12 cellular contexts compared by ENCODE assay signal in the genomic region with DNA sequence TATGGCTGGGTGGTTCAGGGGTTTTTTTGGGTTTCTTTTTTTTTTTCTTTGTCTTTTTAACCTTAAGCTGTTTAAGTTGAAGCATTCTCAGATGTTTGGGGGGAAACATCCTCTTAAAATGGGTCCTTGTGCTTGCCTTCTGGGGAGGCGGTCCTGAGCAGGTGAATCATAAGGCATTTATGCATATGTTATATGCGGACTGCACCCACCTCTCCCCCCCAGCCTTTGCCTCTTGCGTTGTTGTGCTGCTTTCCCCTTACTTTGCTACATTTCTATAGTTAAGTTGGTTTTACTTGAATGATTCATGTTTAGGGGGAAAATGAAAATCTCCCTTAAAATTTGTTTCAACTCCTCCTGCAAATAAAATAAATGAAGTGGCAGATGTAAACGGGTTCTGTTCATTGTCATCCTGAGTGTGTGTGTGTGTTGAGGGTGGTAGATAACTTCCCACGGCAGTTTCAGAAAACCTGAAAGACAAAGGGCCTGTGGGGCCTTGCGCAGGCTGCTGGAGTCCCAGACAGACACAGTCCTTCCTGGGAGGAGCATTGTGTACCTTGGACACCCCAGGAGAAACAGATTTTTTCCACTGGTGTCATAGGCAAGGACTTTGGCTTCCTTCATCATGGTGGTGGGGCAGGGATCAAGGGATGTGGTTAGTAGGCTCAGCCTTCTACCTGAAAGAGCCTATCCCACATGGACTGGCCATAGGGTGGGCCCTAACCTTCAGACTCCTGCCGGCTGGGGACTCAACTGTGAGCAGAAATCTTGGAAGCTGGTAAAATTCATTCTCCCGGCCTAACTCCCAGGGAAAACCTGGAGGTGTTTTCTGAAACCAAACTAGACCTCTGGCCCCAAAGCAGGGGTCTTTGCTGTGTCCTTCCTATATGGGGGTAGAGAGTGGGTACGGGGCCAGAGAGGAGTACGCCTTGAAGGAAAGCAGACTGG. TPM values are rescaled to one million over a fixed set of nuclear protein-coding genes. Genes with fewer than 3 reads are reported as not detected.
DNase-seq lines count a peak whose midpoint lies in the region; ATAC-seq and TF ChIP-seq lines count a peak whose summit lies in the region.
"Had no signal": no experiment of that assay in that cellular context is flagged by ENCODE, and none has a peak within 500 bp of the region (broad histone marks: within the 10 kb centered on the region; RNA-seq: fewer than 3 reads in every experiment).

No MANE protein-coding gene starts in this region.

- H3K27ac Mint-ChIP-seq in T-helper 2 cell treated with Interferon-gamma antibody and Interleukin-4, amounts not matched to agents 5 μg/mL and 100 μg/mL, for 36 hours = peak overlapping the region; percentile 78

- H3K4me1 ChIP-seq in esophagus (ENCODE audit: control insufficient read depth in 2 of 2, insufficient read depth in 2 of 2, low read length in 1 of 2) (peaks cover 0 to 12% of the 10 kb centered on the region in 2 donors), sigmoid colon (peaks cover 2 to 25% (median 17%) of the 10 kb centered on the region in 4 donors)
- H3K4me1 ChIP-seq in effector memory CD4-positive, alpha-beta T cell (ENCODE audit: control insufficient read depth, insufficient read depth, low read length, poor library complexity, severe bottlenecking) = peaks cover 4% of the 10 kb centered on the region

- no peaks in the 10 kb centered on the region for H3K27me3 ChIP-seq in esophagus (ENCODE audit: control insufficient read depth in 1 of 2, insufficient read depth in 2 of 2, low read length in 2 of 2)
- no peaks in the 10 kb centered on the region for H3K27me3 ChIP-seq in sigmoid colon
- no peaks in the 10 kb centered on the region for H3K27me3 ChIP-seq in effector memory CD4-positive, alpha-beta T cell (replicated peaks; ENCODE audit: control insufficient read depth, insufficient read depth, low read length, poor library complexity, severe bottlenecking)
- H3K27me3 ChIP-seq: ovary had no signal

- no peak for TF ChIP-seq EP300 in sigmoid colon (IDR thresholded peaks at IDR 0.05)

- TF ChIP-seq CTCF in sigmoid colon (IDR thresholded peaks at IDR 0.05) = no peak

- DNase-seq in EL = peak; percentile 14
- DNase-seq in T-helper 2 cell treated with Interferon-gamma antibody and Interleukin-4, amounts not matched to agents 5 μg/mL and 100 μg/mL, for 36 hours (ENCODE audit: low spot score) = peak; percentile 43
- peak; percentile 47 for DNase-seq in sigmoid colon
- no peak for DNase-seq in HuH-7.5 (ENCODE audit: low spot score)
- no peak for DNase-seq in germinal center (ENCODE audit: low spot score)
- DNase-seq in effector memory CD4-positive, alpha-beta T cell = no peak
- DNase-seq: HCEC 1CT, MM.1S, T1000 had no signal

- intact Hi-C loops in sigmoid colon (cut with DNase I) = loop anchor here (5.0 kb wide), 1 partner anchor 62 kb away; no protein-coding TSS in a partner anchor

- peaks cover 35% of the 10 kb centered on the region for H3K4me1 Mint-ChIP-seq in T-helper 2 cell treated with Interferon-gamma antibody and Interleukin-4, amounts not matched to agents 5 μg/mL and 100 μg/mL, for 36 hours (ENCODE audit: low read depth)

- no peak for ATAC-seq in HG03139 (IDR thresholded peaks at IDR 0.05; ENCODE audit: unreplicated experiment)

- H3K27ac ChIP-seq in esophagus (ENCODE audit: low read depth in 2 of 2, low read length in 1 of 2) = peak overlapping the region; percentile 88 to 96
- H3K27ac ChIP-seq in sigmoid colon = peak overlapping the region; percentile 69 to 84 (median 78)
- no peak overlapping the region for H3K27ac ChIP-seq in effector memory CD4-positive, alpha-beta T cell (ENCODE audit: insufficient read depth, low read length, poor library complexity, severe bottlenecking)
- H3K27ac ChIP-seq: ovary had no signal

- H3K9me3 Mint-ChIP-seq in T-helper 2 cell treated with Interferon-gamma antibody and Interleukin-4, amounts not matched to agents 5 μg/mL and 100 μg/mL, for 36 hours = no peaks in the 10 kb centered on the region

- no peak for TF ChIP-seq POLR2A in sigmoid colon (IDR thresholded peaks at IDR 0.05)

- H3K36me3 ChIP-seq in esophagus (ENCODE audit: control insufficient read depth in 2 of 2, insufficient read depth in 2 of 2, low read length in 1 of 2) (peaks cover 11 to 21% of the 10 kb centered on the region in 2 donors), sigmoid colon (peaks cover 17 to 45% (median 38%) of the 10 kb centered on the region in 4 donors)
- H3K36me3 ChIP-seq in effector memory CD4-positive, alpha-beta T cell (ENCODE audit: control insufficient read depth, insufficient read depth, low read length) = peaks cover 37% of the 10 kb centered on the region
- H3K36me3 ChIP-seq: ovary had no signal

- H3K9me3 ChIP-seq in esophagus (ENCODE audit: control insufficient read depth in 2 of 2, insufficient read depth in 1 of 2, low read depth in 1 of 2, low read length in 1 of 2) = no peaks in the 10 kb centered on the region
- no peaks in the 10 kb centered on the region for H3K9me3 ChIP-seq in sigmoid colon
- H3K9me3 ChIP-seq in effector memory CD4-positive, alpha-beta T cell (ENCODE audit: control insufficient read depth, low read length) = no peaks in the 10 kb centered on the region
- H3K9me3 ChIP-seq: ovary had no signal

- H3K27me3 Mint-ChIP-seq in T-helper 2 cell treated with Interferon-gamma antibody and Interleukin-4, amounts not matched to agents 5 μg/mL and 100 μg/mL, for 36 hours (ENCODE audit: low read depth) = no peaks in the 10 kb centered on the region

- peaks cover 46% of the 10 kb centered on the region for H3K36me3 Mint-ChIP-seq in T-helper 2 cell treated with Interferon-gamma antibody and Interleukin-4, amounts not matched to agents 5 μg/mL and 100 μg/mL, for 36 hours (ENCODE audit: low read depth)

- H3K4me3 ChIP-seq in esophagus (ENCODE audit: low read depth in 1 of 2, low read length in 2 of 2) (no peak overlapping the region), sigmoid colon (no peak overlapping the region)
- no peak overlapping the region for H3K4me3 ChIP-seq in effector memory CD4-positive, alpha-beta T cell (ENCODE audit: insufficient read depth, low read depth, low read length, poor library complexity, severe bottlenecking)

- 69 to 75% methylated on average over 10 of the region's 10 CpGs for WGBS in esophagus, 2 donors
- WGBS in sigmoid colon, 2 donors = 74 to 79% methylated on average over 10 of the region's 10 CpGs

- H3K4me3 Mint-ChIP-seq in T-helper 2 cell treated with Interferon-gamma antibody and Interleukin-4, amounts not matched to agents 5 μg/mL and 100 μg/mL, for 36 hours = peak overlapping the region; percentile 55

RNA-seq across cellular contexts. Expression of gene SH3D21, which starts 0.9 kb away (rescaled TPM):
- polyA plus RNA-seq in esophagus = 10 to 100 TPM in 1 of 2 donors, 1 to 10 TPM in 1; 3.9 to 15.6 TPM
- total RNA-seq in sigmoid colon = 1 to 10 TPM in 2 of 4 donors, under 1 TPM in 2; 0.16 to 3.0 (median 1.0) TPM
- 1 to 10 TPM; 1.8 to 7.4 (median 5.8) TPM for polyA plus RNA-seq in sigmoid colon

RNA-seq across cellular contexts. Expression of gene EVA1B, which starts 18.2 kb away (rescaled TPM):
- polyA plus RNA-seq in esophagus = 1 to 10 TPM; 6.1 to 9.3 TPM
- 100 to 1,000 TPM in 1 of 4 donors, 10 to 100 TPM in 3; 46.7 to 102 (median 71.0) TPM for total RNA-seq in sigmoid colon
- polyA plus RNA-seq in sigmoid colon = 10 to 100 TPM in 2 of 3 donors, 1 to 10 TPM in 1; 5.8 to 18.0 (median 17.2) TPM

Comparison
In these comparisons a context has a peak if more than half of its experiments do, and no peak if none do; other contexts are left out.
1. DNase-seq: peak in EL (single experiment), T-helper 2 cell treated with Interferon-gamma antibody and Interleukin-4, amounts not matched to agents 5 μg/mL and 100 μg/mL, for 36 hours (single experiment) and sigmoid colon (single experiment); none in HuH-7.5 (single experiment), germinal center (single experiment) and effector memory CD4-positive, alpha-beta T cell (0 of 3).